17 cellular contexts compared by ENCODE assay signal in the genomic region with DNA sequence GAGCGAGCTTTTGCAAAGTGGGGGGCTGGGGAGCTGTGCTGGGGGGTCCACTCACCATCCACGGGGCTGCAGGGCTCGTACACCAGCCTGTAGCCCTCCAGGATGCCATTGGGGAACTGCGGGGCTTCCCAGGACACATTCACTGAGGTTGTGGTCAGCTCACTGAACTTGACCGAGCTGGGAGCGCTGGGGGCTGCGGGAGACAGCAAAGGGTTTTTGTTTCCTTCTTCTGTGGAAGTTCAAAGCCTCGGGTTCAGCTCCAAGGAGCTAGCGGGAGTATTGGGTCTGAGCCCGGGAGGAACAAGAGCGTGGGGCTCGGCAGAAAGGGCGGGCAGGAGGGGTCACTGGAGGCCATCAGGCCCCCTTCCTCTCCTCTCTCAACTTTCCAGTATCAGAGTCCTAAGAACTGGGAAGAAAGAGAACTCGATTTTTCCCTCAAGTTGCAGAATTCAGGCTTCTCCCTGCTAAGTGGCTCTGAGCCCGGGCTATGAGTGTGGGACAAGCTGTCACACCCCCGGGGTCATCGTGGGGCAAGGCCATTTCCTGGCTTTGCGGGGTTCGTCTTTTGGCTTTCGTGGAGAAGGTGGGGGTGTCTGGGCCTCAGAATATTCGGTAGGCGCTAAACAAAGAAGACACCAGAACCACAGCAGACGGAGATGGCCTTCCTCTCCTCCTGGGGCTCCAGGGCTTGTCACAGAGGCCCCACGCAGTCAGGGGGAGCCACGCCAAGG. TPM values are rescaled to one million over a fixed set of nuclear protein-coding genes. Genes with fewer than 3 reads are reported as not detected.
DNase-seq lines count a peak whose midpoint lies in the region; ATAC-seq, FAIRE-seq and TF ChIP-seq lines count a peak whose summit lies in the region.
"Had no signal": no experiment of that assay in that cellular context is flagged by ENCODE, and none has a peak within 500 bp of the region (broad histone marks: within the 10 kb centered on the region; RNA-seq: fewer than 3 reads in every experiment).

No MANE protein-coding gene starts in this region.

- no peak for FAIRE-seq in astrocyte (lab: Jason Lieb, UNC)

- H3K27me3 Mint-ChIP-seq in astrocyte (ENCODE audit: low read depth, unreplicated experiment) (peaks cover 31% of the 10 kb centered on the region), T-helper 17 cell (peaks cover 17% of the 10 kb centered on the region)
- H3K27me3 Mint-ChIP-seq: activated naive CD4-positive, alpha-beta T cell treated with anti-CD3 and anti-CD28 coated beads, Interleukin-2, amount 50 U/mL, for 24 hours; T-cell had no signal

- peak in 1 of 2 donors; percentile 2 for ATAC-seq in upper lobe of left lung (ENCODE audit: low FRiP score in 2 of 2)
- ATAC-seq in HG02642 (IDR thresholded peaks at IDR 0.05; ENCODE audit: poor library complexity, unreplicated experiment) = no peak
- ATAC-seq in T-helper 17 cell = no peak
- ATAC-seq: T-cell had no signal

- H3K27ac ChIP-seq in astrocyte (ENCODE audit: low read depth, low read length) (no peak overlapping the region), left ventricle myocardium inferior (replicated peaks) (peak overlapping the region; percentile 88), osteoblast (ENCODE audit: low read depth, low read length) (no peak overlapping the region), upper lobe of left lung (peak overlapping the region; percentile 58 to 75 (median 66))
- H3K27ac ChIP-seq: epithelial cell of prostate, PC-9 had no signal

- DNase-seq in astrocyte (ENCODE audit: low read depth) (no peak), left ventricle myocardium inferior (peak; percentile 35), osteoblast (ENCODE audit: insufficient read length, low spot score, missing footprints) (no peak), upper lobe of left lung (no peak), middle frontal gyrus (ENCODE audit: extremely low spot score, low spot score) (no peak), T-helper 17 cell (no peak)
- DNase-seq in stimulated activated CD4-positive, alpha-beta T cell treated with anti-CD3 and anti-CD28 coated beads, Interleukin-1b, Interleukin-23, amount 100 ng/mL, for 48 hours = no peak
- DNase-seq: activated CD4-positive, CD25-positive, alpha-beta regulatory T cell treated with anti-CD3 and anti-CD28 coated beads, Interleukin-2, amount 50 U/mL, for 72 hours; DND-41; HFFc6; NCI-H1694 treated with DMSO at 0.1 percent for 48 hours; NCI-H526; PC-9; T-cell had no signal

- peaks cover 11% of the 10 kb centered on the region for H3K4me1 ChIP-seq in astrocyte (ENCODE audit: insufficient read depth, low read length)
- H3K4me1 ChIP-seq in left ventricle myocardium inferior = peaks cover 44% of the 10 kb centered on the region
- H3K4me1 ChIP-seq in osteoblast (ENCODE audit: insufficient read depth, low read length) = peaks cover 11% of the 10 kb centered on the region
- peaks cover 16 to 21% (median 18%) of the 10 kb centered on the region in 4 donors for H3K4me1 ChIP-seq in upper lobe of left lung

- H3K79me2 ChIP-seq in astrocyte (ENCODE audit: insufficient read depth, low read length) = no peaks in the 10 kb centered on the region
- H3K79me2 ChIP-seq in osteoblast (ENCODE audit: insufficient read depth, low read length) = no peaks in the 10 kb centered on the region

- no peak overlapping the region for H3K9ac ChIP-seq in astrocyte (ENCODE audit: low read length)

- peaks cover under 1% of the 10 kb centered on the region for H3K4me1 Mint-ChIP-seq in astrocyte (ENCODE audit: low read depth, unreplicated experiment)
- no peaks in the 10 kb centered on the region for H3K4me1 Mint-ChIP-seq in T-helper 17 cell
- H3K4me1 Mint-ChIP-seq: activated naive CD4-positive, alpha-beta T cell treated with anti-CD3 and anti-CD28 coated beads, Interleukin-2, amount 50 U/mL, for 24 hours; T-cell had no signal

- no peak for TF ChIP-seq EP300 in upper lobe of left lung (IDR thresholded peaks at IDR 0.05)

- H3K9me3 Mint-ChIP-seq in astrocyte (ENCODE audit: unreplicated experiment) = no peaks in the 10 kb centered on the region
- H3K9me3 Mint-ChIP-seq: activated naive CD4-positive, alpha-beta T cell treated with anti-CD3 and anti-CD28 coated beads, Interleukin-2, amount 50 U/mL, for 24 hours; HFFc6; T-cell had no signal

- H3K4me2 ChIP-seq in astrocyte (ENCODE audit: low read length) (peak overlapping the region; percentile 50), osteoblast (ENCODE audit: insufficient read depth, low read length) (peak overlapping the region; percentile 60)
- H3K4me2 ChIP-seq: PC-9 had no signal

- H4K20me1 ChIP-seq in astrocyte (ENCODE audit: insufficient read depth, low read length) (no peaks in the 10 kb centered on the region), osteoblast (ENCODE audit: insufficient read depth, low read length) (no peaks in the 10 kb centered on the region)

- no peaks in the 10 kb centered on the region for H3K36me3 Mint-ChIP-seq in astrocyte (ENCODE audit: low read depth, unreplicated experiment)
- H3K36me3 Mint-ChIP-seq in T-helper 17 cell (ENCODE audit: low read depth) = no peaks in the 10 kb centered on the region
- H3K36me3 Mint-ChIP-seq: activated naive CD4-positive, alpha-beta T cell treated with anti-CD3 and anti-CD28 coated beads, Interleukin-2, amount 50 U/mL, for 24 hours; T-cell had no signal

- no peak overlapping the region for H3K27ac Mint-ChIP-seq in astrocyte (ENCODE audit: unreplicated experiment)
- no peak overlapping the region for H3K27ac Mint-ChIP-seq in T-helper 17 cell
- H3K27ac Mint-ChIP-seq: activated naive CD4-positive, alpha-beta T cell treated with anti-CD3 and anti-CD28 coated beads, Interleukin-2, amount 50 U/mL, for 24 hours; HFFc6; T-cell had no signal

- TF ChIP-seq CTCF in astrocyte (IDR thresholded peaks at IDR 0.05; ENCODE audit: insufficient read depth, low read depth, low read length) (no peak), left ventricle myocardium inferior (IDR thresholded peaks at IDR 0.05; ENCODE audit: borderline replicate concordance) (no peak), osteoblast (IDR thresholded peaks at IDR 0.05; ENCODE audit: extremely low read depth, low read depth, low read length) (no peak), upper lobe of left lung (IDR thresholded peaks at IDR 0.05) (no peak)

- H3K4me3 Mint-ChIP-seq in astrocyte (ENCODE audit: unreplicated experiment) (no peak overlapping the region), T-helper 17 cell (no peak overlapping the region)
- H3K4me3 Mint-ChIP-seq: activated naive CD4-positive, alpha-beta T cell treated with anti-CD3 and anti-CD28 coated beads, Interleukin-2, amount 50 U/mL, for 24 hours; HFFc6; T-cell had no signal

- H2AFZ ChIP-seq in astrocyte (ENCODE audit: low read depth, low read length) (peak overlapping the region; percentile 57), osteoblast (ENCODE audit: low read length) (peak overlapping the region; percentile 69)
- H2AFZ ChIP-seq: PC-9 had no signal

- H3K27me3 ChIP-seq in astrocyte (ENCODE audit: insufficient read depth, low read length) = no peaks in the 10 kb centered on the region
- peaks cover under 1% of the 10 kb centered on the region for H3K27me3 ChIP-seq in left ventricle myocardium inferior (ENCODE audit: low read depth)
- peaks cover 3% of the 10 kb centered on the region for H3K27me3 ChIP-seq in osteoblast (ENCODE audit: insufficient read depth, low read length)
- H3K27me3 ChIP-seq in upper lobe of left lung = no peaks in the 10 kb centered on the region

- no peaks in the 10 kb centered on the region for H3K9me3 ChIP-seq in astrocyte (ENCODE audit: insufficient read depth, low read depth, low read length)
- no peaks in the 10 kb centered on the region for H3K9me3 ChIP-seq in left ventricle myocardium inferior (replicated peaks)
- H3K9me3 ChIP-seq in osteoblast (ENCODE audit: low read depth, low read length) = no peaks in the 10 kb centered on the region
- no peaks in the 10 kb centered on the region for H3K9me3 ChIP-seq in upper lobe of left lung
- H3K9me3 ChIP-seq in T-helper 17 cell (ENCODE audit: control insufficient read depth, low read length, poor library complexity, severe bottlenecking) = no peaks in the 10 kb centered on the region

- no peak for TF ChIP-seq POLR2A in upper lobe of left lung (IDR thresholded peaks at IDR 0.05)

- H3K36me3 ChIP-seq in astrocyte (ENCODE audit: insufficient read depth, low read length) (no peaks in the 10 kb centered on the region), left ventricle myocardium inferior (no peaks in the 10 kb centered on the region), osteoblast (ENCODE audit: insufficient read depth, low read length) (no peaks in the 10 kb centered on the region), upper lobe of left lung (no peaks in the 10 kb centered on the region)

- intact Hi-C loops in left ventricle myocardium inferior (cut with micrococcal nuclease) = no loop called here

- WGBS in upper lobe of left lung, 2 donors = 57 to 61% methylated on average over 24 to 25 of the region's 25 CpGs

- H3K4me3 ChIP-seq in astrocyte (ENCODE audit: insufficient read depth, low read depth, low read length) (no peak overlapping the region), left ventricle myocardium inferior (peak overlapping the region; percentile 43), osteoblast (ENCODE audit: insufficient read depth, low read length) (peak overlapping the region; percentile 26), upper lobe of left lung (peak overlapping the region in 1 of 4 donors; percentile 1)
- H3K4me3 ChIP-seq: PC-9 had no signal

RNA-seq across cellular contexts. Expression of gene CDC42EP4, which starts 53.6 kb away (rescaled TPM):
- 13.0 and 15.8 TPM in 2 replicates for total RNA-seq in astrocyte
- 34.0 TPM for total RNA-seq in left ventricle myocardium inferior
- total RNA-seq in osteoblast = 13.8 and 16.3 TPM in 2 replicates
- total RNA-seq in upper lobe of left lung = 10 to 100 TPM; 28.3 to 65.7 (median 52.9) TPM
- total RNA-seq in T-helper 17 cell = 1 to 10 TPM; 4.0 to 4.1 TPM

Comparison
In these comparisons a context has a peak if more than half of its experiments do, and no peak if none do; other contexts are left out.
1. H3K27ac ChIP-seq: peak in left ventricle myocardium inferior (single experiment) and upper lobe of left lung (4 of 4); none in astrocyte (single experiment) and osteoblast (single experiment).